8 cellular contexts compared by ENCODE assay signal in the genomic region with DNA sequence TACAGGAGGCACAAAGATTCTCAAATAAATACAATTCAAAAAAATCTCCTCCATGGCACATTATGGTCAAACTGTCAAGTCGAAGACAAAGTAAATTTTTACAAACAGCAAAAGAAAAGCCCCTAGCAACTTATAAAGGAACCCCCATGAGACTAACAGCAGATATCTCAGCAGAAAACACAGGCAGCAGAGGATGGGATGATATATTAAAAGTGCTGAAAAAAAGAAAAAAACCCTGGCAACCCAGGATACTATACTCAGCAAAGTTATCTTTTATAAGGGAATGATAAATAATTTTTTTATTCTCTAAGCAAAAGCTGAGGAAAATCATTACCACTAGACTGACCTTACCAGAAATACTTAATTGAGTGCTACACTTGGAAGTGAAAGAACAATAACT.
"Had no signal": no experiment of that assay in that cellular context is flagged by ENCODE, and none has a peak within 500 bp of the region (broad histone marks: within the 10 kb centered on the region; RNA-seq: fewer than 3 reads in every experiment).

No MANE protein-coding gene starts in this region.

- H3K27me3 Mint-ChIP-seq: IgD-negative memory B cell had no signal

- H3K27ac Mint-ChIP-seq: IgD-negative memory B cell had no signal

- H3K4me3 Mint-ChIP-seq: IgD-negative memory B cell had no signal

- H3K4me1 Mint-ChIP-seq: IgD-negative memory B cell had no signal

- DNase-seq: IMR-90, KBM-7, KG1 had no signal

- H3K36me3 Mint-ChIP-seq: IgD-negative memory B cell had no signal

- H3K4me3 ChIP-seq: K562 had no signal

- ATAC-seq: HepG2, K562 had no signal

- H3K27ac ChIP-seq: HL-60, KMS-11 had no signal
